In genomic region chr7:134315679-134316538, GRCh38 we compare ENCODE assay signal across 8 cellular contexts. TPM values are rescaled to one million over a fixed set of nuclear protein-coding genes. Genes with fewer than 3 reads are reported as not detected.
DNase-seq lines count a peak whose midpoint lies in the region; FAIRE-seq and TF ChIP-seq lines count a peak whose summit lies in the region.

No MANE protein-coding gene starts in this region.

- H3K27ac Mint-ChIP-seq in activated naive CD4-positive, alpha-beta T cell treated with anti-CD3 and anti-CD28 coated beads, Interleukin-2, amount 50 U/mL, for 24 hours: peak overlapping the region; percentile 79
- peak overlapping the region; percentile 28 for H3K27ac Mint-ChIP-seq in MCF 10A (ENCODE audit: low read depth, unreplicated experiment)

- no peaks in the 10 kb centered on the region for H3K27me3 Mint-ChIP-seq in activated naive CD4-positive, alpha-beta T cell treated with anti-CD3 and anti-CD28 coated beads, Interleukin-2, amount 50 U/mL, for 24 hours
- H3K27me3 Mint-ChIP-seq in MCF 10A (ENCODE audit: insufficient read depth, unreplicated experiment): no peaks in the 10 kb centered on the region

- H3K4me3 Mint-ChIP-seq in activated naive CD4-positive, alpha-beta T cell treated with anti-CD3 and anti-CD28 coated beads, Interleukin-2, amount 50 U/mL, for 24 hours: peak overlapping the region; percentile 95
- peak overlapping the region; percentile 89 for H3K4me3 Mint-ChIP-seq in MCF 10A (ENCODE audit: unreplicated experiment)

- no peaks in the 10 kb centered on the region for H3K9me3 Mint-ChIP-seq in activated naive CD4-positive, alpha-beta T cell treated with anti-CD3 and anti-CD28 coated beads, Interleukin-2, amount 50 U/mL, for 24 hours
- H3K9me3 Mint-ChIP-seq in MCF 10A (ENCODE audit: unreplicated experiment): no peaks in the 10 kb centered on the region

- H3K27ac ChIP-seq in layer of hippocampus (ENCODE audit: low read depth, low read length) (peak overlapping the region; percentile 75), substantia nigra (ENCODE audit: low read depth, low read length, poor library complexity, severe bottlenecking) (peak overlapping the region; percentile 60)

- no peak for TF ChIP-seq CTCF in MCF 10A (IDR thresholded peaks at IDR 0.05; ENCODE audit: unreplicated experiment)

- H3K4me1 Mint-ChIP-seq in activated naive CD4-positive, alpha-beta T cell treated with anti-CD3 and anti-CD28 coated beads, Interleukin-2, amount 50 U/mL, for 24 hours: peaks cover 26% of the 10 kb centered on the region
- peaks cover 12% of the 10 kb centered on the region for H3K4me1 Mint-ChIP-seq in MCF 10A (ENCODE audit: insufficient read depth, unreplicated experiment)

- intact Hi-C loops in MCF 10A (cut with micrococcal nuclease): loop anchor here (2.0 kb wide), 2 partner anchors 49 to 105 kb away; no protein-coding TSS in a partner anchor

- peaks cover 3% of the 10 kb centered on the region for H3K36me3 Mint-ChIP-seq in activated naive CD4-positive, alpha-beta T cell treated with anti-CD3 and anti-CD28 coated beads, Interleukin-2, amount 50 U/mL, for 24 hours
- H3K36me3 Mint-ChIP-seq in MCF 10A (ENCODE audit: insufficient read depth, unreplicated experiment): no peaks in the 10 kb centered on the region

- no peak for DNase-seq in activated naive CD4-positive, alpha-beta T cell treated with anti-CD3 and anti-CD28 coated beads, Interleukin-2, amount 50 U/mL, for 16 hours
- DNase-seq in M059J (ENCODE audit: low read depth) (peak; percentile 42), MCF 10A (ENCODE audit: unreplicated experiment) (no peak), substantia nigra (lab: John Stamatoyannopoulos, UW) (peak in 9 of 49 donors; percentile 24 to 62 (median 52)), RCC 7860 (ENCODE audit: low spot score) (no peak), GDM1 (lab: John Stamatoyannopoulos, UW) (no peak)

- POLR2A ChIA-PET in MCF 10A (lab: Yijun Ruan, JAX): interaction anchor here (0.6 to 2.3 kb wide), 11 partner anchors 19 to 501 kb away, joined by 3 to 12 read pairs (median 4); no protein-coding TSS in a partner anchor

- BruUV-seq in MCF 10A (replicated peaks; lab: Mats Ljungman, UMichigan): no TSS peak

- CTCF ChIA-PET in MCF 10A (lab: Yijun Ruan, JAX): interaction anchor here (0.6 to 1.8 kb wide), 9 partner anchors 9 to 924 kb away, joined by 3 to 8 read pairs (median 3); no protein-coding TSS in a partner anchor

- no peaks in the 10 kb centered on the region for H3K27me3 ChIP-seq in layer of hippocampus (ENCODE audit: control insufficient read depth, insufficient read depth, low read length)

- FAIRE-seq in RCC 7860 (lab: Jason Lieb, UNC): no peak

RNA-seq across cellular contexts. Expression of gene SLC35B4, which starts 0.8 kb away (rescaled TPM):
- 20.5 and 24.0 TPM in 2 replicates for total RNA-seq in M059J (2014; rRNA removed; shearing (Covaris generic))
- total RNA-seq in MCF 10A (2022): 18.6 and 24.5 TPM in 2 replicates
